Comparison of ENCODE assay signal across 8 cellular contexts in genomic region chr14:30874120-30874998, GRCh38. TPM values are rescaled to one million over a fixed set of nuclear protein-coding genes. Genes with fewer than 3 reads are reported as not detected.
DNase-seq lines count a peak whose midpoint lies in the region; ATAC-seq and TF ChIP-seq lines count a peak whose summit lies in the region.

Gene COCH (plus strand): TSS chr14:30874559. CDS start chr14:30874939, 380 bp downstream.

- no peaks in the 10 kb centered on the region for H3K36me3 Mint-ChIP-seq in activated CD4-positive, alpha-beta memory T cell treated with anti-CD3 and anti-CD28 coated beads, Interleukin-2, amount 10 ng/mL, durations not matched to agents 7 days and 5 days (ENCODE audit: low read depth)

- peak within 1 kb of the TSS; percentile 73 for H3K4me3 Mint-ChIP-seq in activated CD4-positive, alpha-beta memory T cell treated with anti-CD3 and anti-CD28 coated beads, Interleukin-2, amount 10 ng/mL, durations not matched to agents 7 days and 5 days

- peaks cover 50% of the 10 kb centered on the region for H3K27me3 Mint-ChIP-seq in activated CD4-positive, alpha-beta memory T cell treated with anti-CD3 and anti-CD28 coated beads, Interleukin-2, amount 10 ng/mL, durations not matched to agents 7 days and 5 days

- no peak for TF ChIP-seq CTCF in AG10803 (conservative IDR thresholded peaks at IDR 0.05; ENCODE audit: low read length)
- TF ChIP-seq CTCF in fibroblast of pulmonary artery (IDR thresholded peaks at IDR 0.05; ENCODE audit: low read length, missing control alignments) = no peak

- peaks cover 15% of the 10 kb centered on the region for H3K4me1 Mint-ChIP-seq in activated CD4-positive, alpha-beta memory T cell treated with anti-CD3 and anti-CD28 coated beads, Interleukin-2, amount 10 ng/mL, durations not matched to agents 7 days and 5 days

- ATAC-seq in GM18519 (IDR thresholded peaks at IDR 0.05; ENCODE audit: low FRiP score, unreplicated experiment) = peak; percentile 61
- peak; percentile 76 for ATAC-seq in HG02885 (IDR thresholded peaks at IDR 0.05; ENCODE audit: poor library complexity, unreplicated experiment)

- POLR2A ChIA-PET in activated CD4-positive, alpha-beta memory T cell treated with anti-CD3 and anti-CD28 coated beads, Interleukin-2, amount 10 ng/mL, durations not matched to agents 7 days and 5 days (lab: Charles Lee) = no interaction called here

- CTCF ChIA-PET in activated CD4-positive, alpha-beta memory T cell treated with anti-CD3 and anti-CD28 coated beads, Interleukin-2, amount 10 ng/mL, durations not matched to agents 7 days and 5 days (lab: Charles Lee) = no interaction called here

- no peak within 1 kb of the TSS for H3K27ac Mint-ChIP-seq in activated CD4-positive, alpha-beta memory T cell treated with anti-CD3 and anti-CD28 coated beads, Interleukin-2, amount 10 ng/mL, durations not matched to agents 7 days and 5 days

- H3K9me3 Mint-ChIP-seq in activated CD4-positive, alpha-beta memory T cell treated with anti-CD3 and anti-CD28 coated beads, Interleukin-2, amount 10 ng/mL, durations not matched to agents 7 days and 5 days = no peaks in the 10 kb centered on the region

- H3K4me3 ChIP-seq in AG10803 (ENCODE audit: low read length) (peak within 1 kb of the TSS; percentile 34), fibroblast of pulmonary artery (replicated peaks; ENCODE audit: low read depth, low read length) (peak within 1 kb of the TSS; percentile 48)

- DNase-seq in AG10803 (ENCODE audit: low read depth) = no peak
- DNase-seq in NCI-H2107 (lab: John Stamatoyannopoulos, UW) = peak; percentile 46
- DNase-seq in activated CD4-positive, alpha-beta memory T cell treated with anti-CD3 and anti-CD28 coated beads, Interleukin-2, amount 10 ng/mL, durations not matched to agents 7 days and 5 days = peak; percentile 28
- no peak for DNase-seq in fibroblast of pulmonary artery (ENCODE audit: low read depth)
- no peak for DNase-seq in occipital lobe (lab: John Stamatoyannopoulos, UW)
- no peak for DNase-seq in inferior parietal cortex (ENCODE audit: extremely low spot score)

RNA-seq across cellular contexts. Expression of gene COCH, which starts in this region (rescaled TPM):
- total RNA-seq in activated CD4-positive, alpha-beta memory T cell treated with anti-CD3 and anti-CD28 coated beads, Interleukin-2, amount 10 ng/mL, durations not matched to agents 7 days and 5 days = under 1 TPM; 0.38 to 0.55 TPM
- 39.1 TPM for total RNA-seq in occipital lobe

Comparison
In these comparisons a context has a peak if more than half of its experiments do, and no peak if none do; other contexts are left out.
1. RNA of gene COCH (total RNA-seq): 39.1 TPM in occipital lobe (single experiment); 0.38 to 0.55 TPM in activated CD4-positive, alpha-beta memory T cell treated with anti-CD3 and anti-CD28 coated beads, Interleukin-2, amount 10 ng/mL, durations not matched to agents 7 days and 5 days; every median in the first group is over 10 times any median in the second.
2. Peak in DNase-seq in activated CD4-positive, alpha-beta memory T cell treated with anti-CD3 and anti-CD28 coated beads, Interleukin-2, amount 10 ng/mL, durations not matched to agents 7 days and 5 days; RNA of the gene not detected or under 1 TPM.